ENCODE assay signal across 1 cellular context in the genomic region with DNA sequence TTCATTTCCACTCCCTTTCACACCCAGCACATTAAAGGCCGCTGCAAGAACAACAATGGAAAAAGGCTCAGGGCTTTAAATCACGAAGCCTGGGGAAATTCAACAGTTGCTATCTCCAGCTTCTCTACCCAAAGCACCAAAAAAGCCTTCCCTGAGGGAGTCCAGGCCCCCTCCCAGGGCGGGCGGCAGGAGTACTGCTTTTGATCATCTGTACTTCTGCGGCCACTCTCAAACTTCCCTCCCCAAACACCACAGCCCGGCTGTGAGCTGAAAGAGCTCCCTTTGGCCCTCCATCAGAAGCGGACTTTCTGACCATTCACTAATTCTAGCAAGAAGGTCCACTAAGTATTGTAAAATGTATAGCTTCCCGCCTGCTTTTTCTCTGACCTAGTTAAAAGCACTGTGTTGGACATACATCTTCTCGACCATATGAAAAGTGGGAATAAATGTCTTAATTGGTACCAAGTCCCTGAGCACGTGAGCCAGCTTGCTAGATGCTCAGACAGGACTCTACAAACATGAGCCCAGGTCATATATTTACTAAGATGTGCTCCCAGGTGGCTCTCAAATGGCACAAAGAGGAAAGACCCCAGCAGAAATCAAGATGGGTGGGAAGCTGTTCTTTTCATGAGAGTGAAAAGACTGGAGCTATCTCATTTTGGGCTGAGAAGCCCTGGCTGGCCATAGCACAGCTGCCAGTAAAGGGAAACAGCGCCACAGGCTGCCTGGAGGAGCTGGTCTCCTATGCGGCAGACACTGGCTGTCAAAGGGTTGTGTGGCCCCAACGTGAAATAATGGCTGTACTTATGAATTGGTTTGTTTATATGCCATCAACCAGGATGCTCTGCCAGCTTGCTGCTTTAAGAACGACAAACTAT.
TF ChIP-seq lines count a peak whose summit lies in the region.

No MANE protein-coding gene starts in this region.

TF ChIP-seq in SK-N-SH, 30 proteins besides CTCF, POLR2A, EP300 and RAD21 (continued from another document):
- TF ChIP-seq, protein P1, sequence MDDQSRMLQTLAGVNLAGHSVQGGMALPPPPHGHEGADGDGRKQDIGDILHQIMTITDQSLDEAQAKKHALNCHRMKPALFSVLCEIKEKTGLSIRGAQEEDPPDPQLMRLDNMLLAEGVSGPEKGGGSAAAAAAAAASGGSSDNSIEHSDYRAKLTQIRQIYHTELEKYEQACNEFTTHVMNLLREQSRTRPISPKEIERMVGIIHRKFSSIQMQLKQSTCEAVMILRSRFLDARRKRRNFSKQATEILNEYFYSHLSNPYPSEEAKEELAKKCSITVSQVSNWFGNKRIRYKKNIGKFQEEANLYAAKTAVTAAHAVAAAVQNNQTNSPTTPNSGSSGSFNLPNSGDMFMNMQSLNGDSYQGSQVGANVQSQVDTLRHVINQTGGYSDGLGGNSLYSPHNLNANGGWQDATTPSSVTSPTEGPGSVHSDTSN (IDR thresholded peaks at IDR 0.05), result no peak
- no peak for TF ChIP-seq MEF2A (IDR thresholded peaks at IDR 0.05; ENCODE audit: borderline replicate concordance, low read depth)
- no peak for TF ChIP-seq FOXM1 (IDR thresholded peaks at IDR 0.05; ENCODE audit: low read depth)
- no peak for TF ChIP-seq SMC3 (IDR thresholded peaks at IDR 0.05; ENCODE audit: low read depth, low read length)
- TF ChIP-seq, protein P2, sequence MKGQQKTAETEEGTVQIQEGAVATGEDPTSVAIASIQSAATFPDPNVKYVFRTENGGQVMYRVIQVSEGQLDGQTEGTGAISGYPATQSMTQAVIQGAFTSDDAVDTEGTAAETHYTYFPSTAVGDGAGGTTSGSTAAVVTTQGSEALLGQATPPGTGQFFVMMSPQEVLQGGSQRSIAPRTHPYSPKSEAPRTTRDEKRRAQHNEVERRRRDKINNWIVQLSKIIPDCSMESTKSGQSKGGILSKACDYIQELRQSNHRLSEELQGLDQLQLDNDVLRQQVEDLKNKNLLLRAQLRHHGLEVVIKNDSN (IDR thresholded peaks at IDR 0.05; ENCODE audit: borderline replicate concordance, low read depth), result no peak
- no peak for TF ChIP-seq ELF1 (IDR thresholded peaks at IDR 0.05)
